Comparison of ENCODE assay signal across 8 cellular contexts in genomic region chr15:79091204-79091867, GRCh38. TPM values are rescaled to one million over a fixed set of nuclear protein-coding genes. Genes with fewer than 3 reads are reported as not detected.
DNase-seq lines count a peak whose midpoint lies in the region; ATAC-seq lines count a peak whose summit lies in the region.

No MANE protein-coding gene starts in this region.

- DNase-seq in NCI-H748 (lab: John Stamatoyannopoulos, UW; ENCODE audit: unreplicated experiment) (peak; percentile 54), NCI-H748 treated with DMSO at 0.1 percent for 48 hours (lab: John Stamatoyannopoulos, UW) (no peak), RPMI8226 (peak; percentile 58), left ventricle myocardium superior (no peak), NCI-H1436 (lab: John Stamatoyannopoulos, UW) (no peak)
- peak; percentile 5 for DNase-seq in stimulated activated CD8-positive, alpha-beta memory T cell treated with anti-CD3 and anti-CD28 coated beads, Interleukin-15, amount 100 ng/mL, for 24 hours (ENCODE audit: low read depth)

- intact Hi-C loops in left ventricle myocardium superior (cut with micrococcal nuclease) = no loop called here

- ATAC-seq in left ventricle myocardium superior = peak; percentile 34
- ATAC-seq in GM18868 (IDR thresholded peaks at IDR 0.05; ENCODE audit: unreplicated experiment) = no peak
- no peak for ATAC-seq in GM21825 (IDR thresholded peaks at IDR 0.05; ENCODE audit: unreplicated experiment)

RNA-seq across cellular contexts. Expression of gene RASGRF1, which starts 0.8 kb away (rescaled TPM):
- total RNA-seq in left ventricle myocardium superior = not detected

Comparison
In these comparisons a context has a peak if more than half of its experiments do, and no peak if none do; other contexts are left out.
1. DNase-seq: peak in NCI-H748 (single experiment), RPMI8226 (single experiment) and stimulated activated CD8-positive, alpha-beta memory T cell treated with anti-CD3 and anti-CD28 coated beads, Interleukin-15, amount 100 ng/mL, for 24 hours (single experiment); none in NCI-H748 treated with DMSO at 0.1 percent for 48 hours (single experiment), left ventricle myocardium superior (single experiment) and NCI-H1436 (single experiment).